In genomic region chr4:82043081-82043808, GRCh38 we compare ENCODE assay signal across 8 cellular contexts.
DNase-seq lines count a peak whose midpoint lies in the region; ATAC-seq, FAIRE-seq and TF ChIP-seq lines count a peak whose summit lies in the region.

No MANE protein-coding gene starts in this region.

- no peak for DNase-seq in activated CD4-positive, alpha-beta T cell treated with anti-CD3 and anti-CD28 coated beads, Interleukin-2, amount 10 ng/mL, durations not matched to agents 7 days and 5 days
- DNase-seq in activated CD4-positive, alpha-beta T cell treated with anti-CD3 and anti-CD28 coated beads for 1 hour = no peak
- DNase-seq in WTC11 (ENCODE audit: low spot score) (peak; percentile 21), keratinocyte (ENCODE audit: low read depth, low spot score) (no peak), NCI-H2107 treated with DMSO at 0.1 percent for 48 hours (lab: John Stamatoyannopoulos, UW; ENCODE audit: unreplicated experiment) (no peak)
- no peak for DNase-seq in stimulated activated effector memory CD8-positive, alpha-beta T cell treated with anti-CD3 and anti-CD28 coated beads, Interleukin-12 subunit alpha, Interleukin-12 subunit beta, amount 100 ng/mL, for 72 hours (ENCODE audit: low spot score in 2 of 2)
- DNase-seq in activated CD8-positive, alpha-beta memory T cell treated with anti-CD3 and anti-CD28 coated beads, Interleukin-2, amount 50 U/mL, for 48 hours = no peak

- dilution Hi-C loops in keratinocyte (cut with MboI; ENCODE audit: extremely low pct_ligation_motif_present, low sequenced_read_pairs) = no loop called here

- H3K9me3 Mint-ChIP-seq in activated CD4-positive, alpha-beta T cell treated with anti-CD3 and anti-CD28 coated beads, Interleukin-2, amount 10 ng/mL, durations not matched to agents 7 days and 5 days = no peaks in the 10 kb centered on the region
- no peaks in the 10 kb centered on the region for H3K9me3 Mint-ChIP-seq in WTC11
- no peaks in the 10 kb centered on the region for H3K9me3 Mint-ChIP-seq in stimulated activated effector memory CD8-positive, alpha-beta T cell treated with anti-CD3 and anti-CD28 coated beads, Interleukin-12 subunit alpha, Interleukin-12 subunit beta, amount 100 ng/mL, for 72 hours

- peaks cover 30% of the 10 kb centered on the region for H3K27me3 ChIP-seq in keratinocyte (ENCODE audit: control insufficient read depth, extremely low read depth, insufficient read depth, low read length)

- H3K4me3 ChIP-seq in keratinocyte (ENCODE audit: control insufficient read depth in 2 of 3, extremely low read depth in 1 of 3, insufficient read depth in 2 of 3, low read depth in 1 of 3, low read length in 3 of 3) = no peak overlapping the region

- H3K4me3 Mint-ChIP-seq in activated CD4-positive, alpha-beta T cell treated with anti-CD3 and anti-CD28 coated beads, Interleukin-2, amount 10 ng/mL, durations not matched to agents 7 days and 5 days = peak overlapping the region; percentile 31
- H3K4me3 Mint-ChIP-seq in WTC11 = peak overlapping the region; percentile 81
- no peak overlapping the region for H3K4me3 Mint-ChIP-seq in stimulated activated effector memory CD8-positive, alpha-beta T cell treated with anti-CD3 and anti-CD28 coated beads, Interleukin-12 subunit alpha, Interleukin-12 subunit beta, amount 100 ng/mL, for 72 hours

- FAIRE-seq in keratinocyte (lab: Jason Lieb, UNC) = no peak

- no peak overlapping the region for H3K9ac ChIP-seq in keratinocyte (ENCODE audit: control insufficient read depth, extremely low read depth, insufficient read depth, low read length)

- H3K4me2 ChIP-seq in keratinocyte (ENCODE audit: control insufficient read depth, extremely low read depth, insufficient read depth, low read depth, low read length) = peak overlapping the region; percentile 20

- CTCF ChIA-PET in activated CD4-positive, alpha-beta T cell treated with anti-CD3 and anti-CD28 coated beads, Interleukin-2, amount 10 ng/mL, durations not matched to agents 7 days and 5 days (lab: Charles Lee) = no interaction called here
- CTCF ChIA-PET in WTC11 (lab: Charles Lee) = interaction anchor here (1.3 to 2.6 kb wide), 2 partner anchors 225 kb away, joined by 5 to 13 read pairs; no protein-coding TSS in a partner anchor

- H2AFZ ChIP-seq in keratinocyte (ENCODE audit: control insufficient read depth, low read length) = no peak overlapping the region

- H4K20me1 ChIP-seq in keratinocyte (ENCODE audit: control insufficient read depth, extremely low read depth, insufficient read depth, low read length) = no peaks in the 10 kb centered on the region

- TF ChIP-seq CTCF in WTC11 (IDR thresholded peaks at IDR 0.05) = no peak
- no peak for TF ChIP-seq CTCF in keratinocyte (optimal IDR thresholded peaks at IDR 0.05 in 1 of 3, IDR thresholded peaks at IDR 0.05 in 1 of 3, conservative IDR thresholded peaks at IDR 0.05 in 1 of 3; ENCODE audit: extremely low read depth in 1 of 3, insufficient read depth in 2 of 3, low read length in 3 of 3)

- no peaks in the 10 kb centered on the region for H3K79me2 ChIP-seq in keratinocyte (ENCODE audit: control insufficient read depth, insufficient read depth, low read length)

- no peaks in the 10 kb centered on the region for H3K36me3 ChIP-seq in keratinocyte (ENCODE audit: control insufficient read depth in 2 of 2, extremely low read depth in 1 of 2, insufficient read depth in 2 of 2, low read length in 2 of 2)

- H3K36me3 Mint-ChIP-seq in activated CD4-positive, alpha-beta T cell treated with anti-CD3 and anti-CD28 coated beads, Interleukin-2, amount 10 ng/mL, durations not matched to agents 7 days and 5 days (ENCODE audit: low read depth) = no peaks in the 10 kb centered on the region
- H3K36me3 Mint-ChIP-seq in WTC11 = no peaks in the 10 kb centered on the region
- no peaks in the 10 kb centered on the region for H3K36me3 Mint-ChIP-seq in stimulated activated effector memory CD8-positive, alpha-beta T cell treated with anti-CD3 and anti-CD28 coated beads, Interleukin-12 subunit alpha, Interleukin-12 subunit beta, amount 100 ng/mL, for 72 hours

- H3K4me1 ChIP-seq in keratinocyte (ENCODE audit: control insufficient read depth, extremely low read depth, insufficient read depth, low read length) = peaks cover 3% of the 10 kb centered on the region

- no peaks in the 10 kb centered on the region for H3K9me1 ChIP-seq in keratinocyte (ENCODE audit: control insufficient read depth, extremely low read depth, insufficient read depth, low read length)

- POLR2A ChIA-PET in activated CD4-positive, alpha-beta T cell treated with anti-CD3 and anti-CD28 coated beads, Interleukin-2, amount 10 ng/mL, durations not matched to agents 7 days and 5 days (lab: Charles Lee) = no interaction called here
- POLR2A ChIA-PET in WTC11 (lab: Charles Lee) = no interaction called here

- H3K27me3 Mint-ChIP-seq in activated CD4-positive, alpha-beta T cell treated with anti-CD3 and anti-CD28 coated beads, Interleukin-2, amount 10 ng/mL, durations not matched to agents 7 days and 5 days = peaks cover 37% of the 10 kb centered on the region
- peaks cover 37% of the 10 kb centered on the region for H3K27me3 Mint-ChIP-seq in WTC11 (ENCODE audit: low read depth)

- H3K9me3 ChIP-seq in keratinocyte (ENCODE audit: control insufficient read depth, low read depth, low read length) = no peaks in the 10 kb centered on the region

- ATAC-seq in WTC11 (peak; percentile 27), GM18867 (IDR thresholded peaks at IDR 0.05; ENCODE audit: unreplicated experiment) (no peak)
- peak; percentile 11 for ATAC-seq in stimulated activated effector memory CD8-positive, alpha-beta T cell treated with anti-CD3 and anti-CD28 coated beads, Interleukin-12 subunit alpha, Interleukin-12 subunit beta, amount 100 ng/mL, for 72 hours

- no peak overlapping the region for H3K27ac ChIP-seq in keratinocyte (ENCODE audit: control insufficient read depth, insufficient read depth, low read length)

- H3K27ac Mint-ChIP-seq in activated CD4-positive, alpha-beta T cell treated with anti-CD3 and anti-CD28 coated beads, Interleukin-2, amount 10 ng/mL, durations not matched to agents 7 days and 5 days = no peak overlapping the region
- H3K27ac Mint-ChIP-seq in WTC11 = no peak overlapping the region
- no peak overlapping the region for H3K27ac Mint-ChIP-seq in stimulated activated effector memory CD8-positive, alpha-beta T cell treated with anti-CD3 and anti-CD28 coated beads, Interleukin-12 subunit alpha, Interleukin-12 subunit beta, amount 100 ng/mL, for 72 hours

- H3K4me1 Mint-ChIP-seq in activated CD4-positive, alpha-beta T cell treated with anti-CD3 and anti-CD28 coated beads, Interleukin-2, amount 10 ng/mL, durations not matched to agents 7 days and 5 days = no peaks in the 10 kb centered on the region
- H3K4me1 Mint-ChIP-seq in WTC11 = peaks cover 29% of the 10 kb centered on the region
- no peaks in the 10 kb centered on the region for H3K4me1 Mint-ChIP-seq in stimulated activated effector memory CD8-positive, alpha-beta T cell treated with anti-CD3 and anti-CD28 coated beads, Interleukin-12 subunit alpha, Interleukin-12 subunit beta, amount 100 ng/mL, for 72 hours

TF ChIP-seq in WTC11, 78 proteins besides CTCF, POLR2A, EP300 and RAD21 (continues in another document):
- no peak for TF ChIP-seq ZNF121 (CRISPR knock-in tag; IDR thresholded peaks at IDR 0.05)
- TF ChIP-seq NR3C1 (CRISPR knock-in tag; conservative IDR thresholded peaks at IDR 0.05; ENCODE audit: low read depth) = no peak
- no peak for TF ChIP-seq GTF2I (CRISPR knock-in tag; conservative IDR thresholded peaks at IDR 0.05)
- no peak for TF ChIP-seq GRHL2 (CRISPR knock-in tag; IDR thresholded peaks at IDR 0.05; ENCODE audit: insufficient replicate concordance, severe bottlenecking)
- no peak for TF ChIP-seq ZNF423 (CRISPR knock-in tag; IDR thresholded peaks at IDR 0.05)
- TF ChIP-seq, protein P1, sequence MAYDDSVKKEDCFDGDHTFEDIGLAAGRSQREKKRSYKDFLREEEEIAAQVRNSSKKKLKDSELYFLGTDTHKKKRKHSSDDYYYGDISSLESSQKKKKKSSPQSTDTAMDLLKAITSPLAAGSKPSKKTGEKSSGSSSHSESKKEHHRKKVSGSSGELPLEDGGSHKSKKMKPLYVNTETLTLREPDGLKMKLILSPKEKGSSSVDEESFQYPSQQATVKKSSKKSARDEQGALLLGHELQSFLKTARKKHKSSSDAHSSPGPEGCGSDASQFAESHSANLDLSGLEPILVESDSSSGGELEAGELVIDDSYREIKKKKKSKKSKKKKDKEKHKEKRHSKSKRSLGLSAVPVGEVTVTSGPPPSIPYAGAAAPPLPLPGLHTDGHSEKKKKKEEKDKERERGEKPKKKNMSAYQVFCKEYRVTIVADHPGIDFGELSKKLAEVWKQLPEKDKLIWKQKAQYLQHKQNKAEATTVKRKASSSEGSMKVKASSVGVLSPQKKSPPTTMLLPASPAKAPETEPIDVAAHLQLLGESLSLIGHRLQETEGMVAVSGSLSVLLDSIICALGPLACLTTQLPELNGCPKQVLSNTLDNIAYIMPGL (CRISPR knock-in tag; IDR thresholded peaks at IDR 0.05) = no peak
- no peak for TF ChIP-seq ZNF219 (CRISPR knock-in tag; IDR thresholded peaks at IDR 0.05; ENCODE audit: borderline replicate concordance)
- no peak for TF ChIP-seq PRDM15 (CRISPR knock-in tag; IDR thresholded peaks at IDR 0.05)
- no peak for TF ChIP-seq FOXJ3 (CRISPR knock-in tag; IDR thresholded peaks at IDR 0.05; ENCODE audit: borderline replicate concordance)
